ENCODE assay signal across 9 cellular contexts in genomic region chr11:64250406-64250874, GRCh38. TPM values are rescaled to one million over a fixed set of nuclear protein-coding genes. Genes with fewer than 3 reads are reported as not detected.
DNase-seq lines count a peak whose midpoint lies in the region; TF ChIP-seq lines count a peak whose summit lies in the region.
"Had no signal": no experiment of that assay in that cellular context is flagged by ENCODE, and none has a peak within 500 bp of the region (broad histone marks: within the 10 kb centered on the region; RNA-seq: fewer than 3 reads in every experiment).

No MANE protein-coding gene starts in this region.

- intact Hi-C loops in testis (cut with DNase I; ENCODE audit: low total_unique reads) = no loop called here

- H3K36me3 ChIP-seq in ACC112 (ENCODE audit: insufficient read depth, low read length) (no peaks in the 10 kb centered on the region), HUES48 (ENCODE audit: control insufficient read depth, insufficient read depth, low read length) (peaks cover 16% of the 10 kb centered on the region), brain microvascular endothelial cell (replicated peaks) (peaks cover 10% of the 10 kb centered on the region), muscle layer of duodenum (ENCODE audit: control insufficient read depth in 1 of 2, insufficient read depth in 2 of 2, low read length in 2 of 2) (peaks cover 7 to 10% of the 10 kb centered on the region in 2 donors), testis (ENCODE audit: low read depth, missing control alignments) (no peaks in the 10 kb centered on the region)

- no peak for TF ChIP-seq POLR2A in testis (IDR thresholded peaks at IDR 0.05)

- peaks cover 28% of the 10 kb centered on the region for H3K79me2 ChIP-seq in ACC112 (ENCODE audit: control insufficient read depth, insufficient read depth, low read length, unreplicated experiment)

- TF ChIP-seq CTCF in brain microvascular endothelial cell (IDR thresholded peaks at IDR 0.05; ENCODE audit: low read depth, low read length, missing control alignments) = no peak
- TF ChIP-seq CTCF in testis (IDR thresholded peaks at IDR 0.05) = no peak

- no peak overlapping the region for H2AFZ ChIP-seq in ACC112 (ENCODE audit: low read length, unreplicated experiment)

- no peak for DNase-seq in brain microvascular endothelial cell
- DNase-seq in SW480 (ENCODE audit: low spot score) = no peak
- no peak for DNase-seq in NCI-H1092 treated with DMSO at 0.1 percent for 48 hours (lab: John Stamatoyannopoulos, UW)
- DNase-seq in testis = no peak
- DNase-seq in HuH-7 (ENCODE audit: low spot score) = no peak
- DNase-seq: left cardiac atrium had no signal

- peak overlapping the region; percentile 60; the same call in 1 of the 2 replicates for H3K9ac ChIP-seq in HUES48 (ENCODE audit: low read depth, low read length)

- in situ Hi-C loops in brain microvascular endothelial cell (cut with HindIII; ENCODE audit: low pct_ligation_motif_present, low sequenced_read_pairs) = no loop called here

- H3K4me3 ChIP-seq in ACC112 (ENCODE audit: low read depth, low read length) (peak overlapping the region; percentile 87), HUES48 (ENCODE audit: low read depth, low read length) (peak overlapping the region; percentile 84), brain microvascular endothelial cell (ENCODE audit: low read depth, low read length) (peak overlapping the region; percentile 61), muscle layer of duodenum (ENCODE audit: low read depth in 1 of 2, low read length in 2 of 2) (peak overlapping the region; percentile 53 to 65), testis (peak overlapping the region in 1 of 2 donors; percentile 61)

- H3K27me3 ChIP-seq in ACC112 (ENCODE audit: insufficient read depth, low read length) = no peaks in the 10 kb centered on the region
- H3K27me3 ChIP-seq in HUES48 (ENCODE audit: control insufficient read depth, insufficient read depth, low read length) = no peaks in the 10 kb centered on the region
- no peaks in the 10 kb centered on the region for H3K27me3 ChIP-seq in brain microvascular endothelial cell (replicated peaks)
- H3K27me3 ChIP-seq in muscle layer of duodenum (ENCODE audit: low read depth, low read length) = no peaks in the 10 kb centered on the region
- no peaks in the 10 kb centered on the region for H3K27me3 ChIP-seq in testis

- whole genome bisulfite sequencing in testis, 2 donors = 35% methylated on average over 7 of the region's 7 CpGs; no CpG with 5 or more reads in 1 of the 2 donors

- peaks cover 23% of the 10 kb centered on the region for H3K4me1 ChIP-seq in ACC112 (ENCODE audit: control insufficient read depth, insufficient read depth, low read length, unreplicated experiment)
- H3K4me1 ChIP-seq in HUES48 (ENCODE audit: control insufficient read depth, insufficient read depth, low read length) = peaks cover 42% of the 10 kb centered on the region
- H3K4me1 ChIP-seq in muscle layer of duodenum (ENCODE audit: control insufficient read depth in 1 of 2, insufficient read depth in 2 of 2, low read length in 2 of 2) = peaks cover 3 to 46% of the 10 kb centered on the region in 2 donors
- peaks cover 36% of the 10 kb centered on the region for H3K4me1 ChIP-seq in testis

- H3K9me3 ChIP-seq in HUES48 (ENCODE audit: control insufficient read depth, insufficient read depth, low read length) (no peaks in the 10 kb centered on the region), muscle layer of duodenum (ENCODE audit: control insufficient read depth in 1 of 2, low read length in 2 of 2) (no peaks in the 10 kb centered on the region), testis (no peaks in the 10 kb centered on the region)

- H3K27ac ChIP-seq in ACC112 (ENCODE audit: low read depth, low read length) (no peak overlapping the region), HUES48 (ENCODE audit: low read depth, low read length) (peak overlapping the region; percentile 94), brain microvascular endothelial cell (no peak overlapping the region), muscle layer of duodenum (ENCODE audit: low read length) (no peak overlapping the region), testis (no peak overlapping the region)

RNA-seq across cellular contexts. Expression of gene PLCB3, which starts 0.9 kb away (rescaled TPM):
- total RNA-seq in testis = 10 to 100 TPM; 29.6 to 45.4 TPM
- 14.2 TPM for polyA plus RNA-seq in testis (ENCODE audit: insufficient read depth, low read depth, low replicate concordance)

RNA-seq across cellular contexts. Expression of gene PPP1R14B, which starts 3.7 kb away (rescaled TPM):
- total RNA-seq in testis = 10 to 100 TPM; 53.4 to 67.3 TPM
- polyA plus RNA-seq in testis (ENCODE audit: insufficient read depth, low read depth, low replicate concordance) = 72.0 TPM

RNA-seq across cellular contexts. Expression of gene FKBP2, which starts 9.5 kb away (rescaled TPM):
- total RNA-seq in testis = 100 to 1,000 TPM; 151 to 159 TPM
- polyA plus RNA-seq in testis (ENCODE audit: insufficient read depth, low read depth, low replicate concordance) = 159 TPM

RNA-seq across cellular contexts. Expression of gene VEGFB, which starts 16.1 kb away (rescaled TPM):
- total RNA-seq in testis = 10 to 100 TPM; 19.1 to 47.8 TPM
- polyA plus RNA-seq in testis (ENCODE audit: insufficient read depth, low read depth, low replicate concordance) = 57.3 TPM

RNA-seq across cellular contexts. Expression of gene DNAJC4, which starts 20.1 kb away (rescaled TPM):
- 100 to 1,000 TPM; 105 to 254 TPM for total RNA-seq in testis
- 303 TPM for polyA plus RNA-seq in testis (ENCODE audit: insufficient read depth, low read depth, low replicate concordance)
